ENCODE assay signal across 1 cellular context in the genomic region with DNA sequence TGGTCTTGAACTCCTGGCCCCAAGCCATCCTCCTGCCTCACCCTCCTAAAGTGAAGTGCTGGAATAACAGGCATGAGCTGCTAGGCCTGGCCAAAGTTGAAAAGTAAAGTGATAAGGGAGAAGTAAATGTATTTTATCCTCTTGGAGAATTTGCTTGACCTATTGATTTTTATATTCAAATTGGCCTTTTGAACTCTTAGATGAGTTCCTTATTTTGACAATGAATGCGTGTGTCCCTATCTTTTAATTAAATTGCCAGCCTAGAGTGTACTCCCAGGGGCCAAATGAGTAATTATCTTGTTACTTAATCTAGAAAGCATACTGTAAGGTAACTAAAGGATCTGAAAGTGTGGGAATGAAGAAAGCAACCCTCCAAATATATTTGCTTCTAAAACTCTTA.
A peak's percentile ranks its signal among the peaks of the same experiment; 100 is the strongest.
TF ChIP-seq lines count a peak whose summit lies in the region.

No MANE protein-coding gene starts in this region.

TF ChIP-seq in HEK293, 187 proteins besides CTCF, POLR2A, EP300 and RAD21 (continued from another document and continues in another):
- no peak for TF ChIP-seq ZSCAN4 (tag by site-specific recombination; IDR thresholded peaks at IDR 0.05)
- peak; percentile 46; the same call in 1 of the 2 replicates for TF ChIP-seq IKZF3 (tag by site-specific recombination; IDR thresholded peaks at IDR 0.05)
- no peak for TF ChIP-seq ZSCAN16 (tag by site-specific recombination; IDR thresholded peaks at IDR 0.05)
- TF ChIP-seq, protein P1, sequence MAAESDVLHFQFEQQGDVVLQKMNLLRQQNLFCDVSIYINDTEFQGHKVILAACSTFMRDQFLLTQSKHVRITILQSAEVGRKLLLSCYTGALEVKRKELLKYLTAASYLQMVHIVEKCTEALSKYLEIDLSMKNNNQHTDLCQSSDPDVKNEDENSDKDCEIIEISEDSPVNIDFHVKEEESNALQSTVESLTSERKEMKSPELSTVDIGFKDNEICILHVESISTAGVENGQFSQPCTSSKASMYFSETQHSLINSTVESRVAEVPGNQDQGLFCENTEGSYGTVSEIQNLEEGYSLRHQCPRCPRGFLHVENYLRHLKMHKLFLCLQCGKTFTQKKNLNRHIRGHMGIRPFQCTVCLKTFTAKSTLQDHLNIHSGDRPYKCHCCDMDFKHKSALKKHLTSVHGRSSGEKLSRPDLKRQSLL (tag by site-specific recombination; IDR thresholded peaks at IDR 0.05), result no peak
- TF ChIP-seq ZBTB7A (tag by site-specific recombination; IDR thresholded peaks at IDR 0.05; ENCODE audit: low read depth), result no peak
- no peak for TF ChIP-seq ZBTB11 (tag by site-specific recombination; conservative IDR thresholded peaks at IDR 0.05; ENCODE audit: low read depth)
- no peak for TF ChIP-seq ZNF513 (tag by site-specific recombination; IDR thresholded peaks at IDR 0.05)
- TF ChIP-seq SETDB1 (IDR thresholded peaks at IDR 0.05; ENCODE audit: insufficient read length, low read length), result no peak
- no peak; the same call in 1 of the 2 replicates for TF ChIP-seq KLF10 (tag by site-specific recombination; IDR thresholded peaks at IDR 0.05)
- TF ChIP-seq ZFP3 (tag by site-specific recombination; IDR thresholded peaks at IDR 0.05; ENCODE audit: low read depth), result no peak
- TF ChIP-seq ZNF785 (tag by site-specific recombination; IDR thresholded peaks at IDR 0.05), result no peak
- TF ChIP-seq ZNF354C (tag by site-specific recombination; IDR thresholded peaks at IDR 0.05; ENCODE audit: borderline replicate concordance, low read depth), result no peak
- no peak for TF ChIP-seq ZSCAN30 (tag by site-specific recombination; IDR thresholded peaks at IDR 0.05)
- TF ChIP-seq ZNF777 (tag by site-specific recombination; IDR thresholded peaks at IDR 0.05; ENCODE audit: borderline replicate concordance), result no peak
- TF ChIP-seq, protein P2, sequence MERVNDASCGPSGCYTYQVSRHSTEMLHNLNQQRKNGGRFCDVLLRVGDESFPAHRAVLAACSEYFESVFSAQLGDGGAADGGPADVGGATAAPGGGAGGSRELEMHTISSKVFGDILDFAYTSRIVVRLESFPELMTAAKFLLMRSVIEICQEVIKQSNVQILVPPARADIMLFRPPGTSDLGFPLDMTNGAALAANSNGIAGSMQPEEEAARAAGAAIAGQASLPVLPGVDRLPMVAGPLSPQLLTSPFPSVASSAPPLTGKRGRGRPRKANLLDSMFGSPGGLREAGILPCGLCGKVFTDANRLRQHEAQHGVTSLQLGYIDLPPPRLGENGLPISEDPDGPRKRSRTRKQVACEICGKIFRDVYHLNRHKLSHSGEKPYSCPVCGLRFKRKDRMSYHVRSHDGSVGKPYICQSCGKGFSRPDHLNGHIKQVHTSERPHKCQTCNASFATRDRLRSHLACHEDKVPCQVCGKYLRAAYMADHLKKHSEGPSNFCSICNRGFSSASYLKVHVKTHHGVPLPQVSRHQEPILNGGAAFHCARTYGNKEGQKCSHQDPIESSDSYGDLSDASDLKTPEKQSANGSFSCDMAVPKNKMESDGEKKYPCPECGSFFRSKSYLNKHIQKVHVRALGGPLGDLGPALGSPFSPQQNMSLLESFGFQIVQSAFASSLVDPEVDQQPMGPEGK (tag by site-specific recombination; IDR thresholded peaks at IDR 0.05), result no peak
- TF ChIP-seq MZF1 (tag by site-specific recombination; IDR thresholded peaks at IDR 0.05; ENCODE audit: borderline replicate concordance), result no peak
- TF ChIP-seq ZNF654 (tag by site-specific recombination; IDR thresholded peaks at IDR 0.05; ENCODE audit: low read depth), result no peak
- no peak for TF ChIP-seq ZBTB21 (tag by site-specific recombination; IDR thresholded peaks at IDR 0.05)
- TF ChIP-seq TCF7L2 (IDR thresholded peaks at IDR 0.05; ENCODE audit: borderline replicate concordance, low read depth, low read length), result peak; percentile 87
- TF ChIP-seq ZNF140 (tag by site-specific recombination; IDR thresholded peaks at IDR 0.05), result no peak
- TF ChIP-seq, protein P3, sequence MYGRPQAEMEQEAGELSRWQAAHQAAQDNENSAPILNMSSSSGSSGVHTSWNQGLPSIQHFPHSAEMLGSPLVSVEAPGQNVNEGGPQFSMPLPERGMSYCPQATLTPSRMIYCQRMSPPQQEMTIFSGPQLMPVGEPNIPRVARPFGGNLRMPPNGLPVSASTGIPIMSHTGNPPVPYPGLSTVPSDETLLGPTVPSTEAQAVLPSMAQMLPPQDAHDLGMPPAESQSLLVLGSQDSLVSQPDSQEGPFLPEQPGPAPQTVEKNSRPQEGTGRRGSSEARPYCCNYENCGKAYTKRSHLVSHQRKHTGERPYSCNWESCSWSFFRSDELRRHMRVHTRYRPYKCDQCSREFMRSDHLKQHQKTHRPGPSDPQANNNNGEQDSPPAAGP (tag by site-specific recombination; IDR thresholded peaks at IDR 0.05), result no peak
- TF ChIP-seq ZNF324 (tag by site-specific recombination; IDR thresholded peaks at IDR 0.05), result no peak
- TF ChIP-seq ZNF112 (tag by site-specific recombination; IDR thresholded peaks at IDR 0.05), result no peak
- no peak for TF ChIP-seq ZNF175 (tag by site-specific recombination; IDR thresholded peaks at IDR 0.05)
- TF ChIP-seq SP2 (tag by site-specific recombination; IDR thresholded peaks at IDR 0.05), result no peak
- TF ChIP-seq ZNF624 (tag by site-specific recombination; IDR thresholded peaks at IDR 0.05), result no peak
- no peak for TF ChIP-seq ZFP37 (tag by site-specific recombination; IDR thresholded peaks at IDR 0.05)
- TF ChIP-seq, protein P4, sequence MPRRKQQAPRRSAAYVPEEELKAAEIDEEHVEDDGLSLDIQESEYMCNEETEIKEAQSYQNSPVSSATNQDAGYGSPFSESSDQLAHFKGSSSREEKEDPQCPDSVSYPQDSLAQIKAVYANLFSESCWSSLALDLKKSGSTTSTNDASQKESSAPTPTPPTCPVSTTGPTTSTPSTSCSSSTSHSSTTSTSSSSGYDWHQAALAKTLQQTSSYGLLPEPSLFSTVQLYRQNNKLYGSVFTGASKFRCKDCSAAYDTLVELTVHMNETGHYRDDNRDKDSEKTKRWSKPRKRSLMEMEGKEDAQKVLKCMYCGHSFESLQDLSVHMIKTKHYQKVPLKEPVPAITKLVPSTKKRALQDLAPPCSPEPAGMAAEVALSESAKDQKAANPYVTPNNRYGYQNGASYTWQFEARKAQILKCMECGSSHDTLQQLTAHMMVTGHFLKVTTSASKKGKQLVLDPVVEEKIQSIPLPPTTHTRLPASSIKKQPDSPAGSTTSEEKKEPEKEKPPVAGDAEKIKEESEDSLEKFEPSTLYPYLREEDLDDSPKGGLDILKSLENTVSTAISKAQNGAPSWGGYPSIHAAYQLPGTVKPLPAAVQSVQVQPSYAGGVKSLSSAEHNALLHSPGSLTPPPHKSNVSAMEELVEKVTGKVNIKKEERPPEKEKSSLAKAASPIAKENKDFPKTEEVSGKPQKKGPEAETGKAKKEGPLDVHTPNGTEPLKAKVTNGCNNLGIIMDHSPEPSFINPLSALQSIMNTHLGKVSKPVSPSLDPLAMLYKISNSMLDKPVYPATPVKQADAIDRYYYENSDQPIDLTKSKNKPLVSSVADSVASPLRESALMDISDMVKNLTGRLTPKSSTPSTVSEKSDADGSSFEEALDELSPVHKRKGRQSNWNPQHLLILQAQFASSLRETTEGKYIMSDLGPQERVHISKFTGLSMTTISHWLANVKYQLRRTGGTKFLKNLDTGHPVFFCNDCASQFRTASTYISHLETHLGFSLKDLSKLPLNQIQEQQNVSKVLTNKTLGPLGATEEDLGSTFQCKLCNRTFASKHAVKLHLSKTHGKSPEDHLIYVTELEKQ (tag by site-specific recombination; IDR thresholded peaks at IDR 0.05; ENCODE audit: borderline replicate concordance), result no peak
- 0 out of 2 replicates have a peak, but pooled peaks have one; percentile 54 for TF ChIP-seq WT1 (tag by site-specific recombination; IDR thresholded peaks at IDR 0.05)
- no peak for TF ChIP-seq ZNF658 (tag by site-specific recombination; IDR thresholded peaks at IDR 0.05)
- no peak for TF ChIP-seq ZEB2 (tag by site-specific recombination; IDR thresholded peaks at IDR 0.05)
- TF ChIP-seq SCRT2 (tag by site-specific recombination; IDR thresholded peaks at IDR 0.05), result no peak
- peak; percentile 45 for TF ChIP-seq ZXDB (tag by site-specific recombination; IDR thresholded peaks at IDR 0.05)
- TF ChIP-seq ZNF843 (tag by site-specific recombination; IDR thresholded peaks at IDR 0.05), result peak; percentile 59; the same call in 1 of the 2 replicates
- TF ChIP-seq, protein P5, sequence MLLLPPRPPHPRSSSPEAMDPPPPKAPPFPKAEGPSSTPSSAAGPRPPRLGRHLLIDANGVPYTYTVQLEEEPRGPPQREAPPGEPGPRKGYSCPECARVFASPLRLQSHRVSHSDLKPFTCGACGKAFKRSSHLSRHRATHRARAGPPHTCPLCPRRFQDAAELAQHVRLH (tag by site-specific recombination; IDR thresholded peaks at IDR 0.05), result no peak
- TF ChIP-seq, protein P6, sequence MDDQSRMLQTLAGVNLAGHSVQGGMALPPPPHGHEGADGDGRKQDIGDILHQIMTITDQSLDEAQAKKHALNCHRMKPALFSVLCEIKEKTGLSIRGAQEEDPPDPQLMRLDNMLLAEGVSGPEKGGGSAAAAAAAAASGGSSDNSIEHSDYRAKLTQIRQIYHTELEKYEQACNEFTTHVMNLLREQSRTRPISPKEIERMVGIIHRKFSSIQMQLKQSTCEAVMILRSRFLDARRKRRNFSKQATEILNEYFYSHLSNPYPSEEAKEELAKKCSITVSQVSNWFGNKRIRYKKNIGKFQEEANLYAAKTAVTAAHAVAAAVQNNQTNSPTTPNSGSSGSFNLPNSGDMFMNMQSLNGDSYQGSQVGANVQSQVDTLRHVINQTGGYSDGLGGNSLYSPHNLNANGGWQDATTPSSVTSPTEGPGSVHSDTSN (CRISPR knock-in tag; IDR thresholded peaks at IDR 0.05), result no peak
- no peak for TF ChIP-seq ZBTB48 (tag by site-specific recombination; IDR thresholded peaks at IDR 0.05)
- peak; percentile 39; the same call in 1 of the 2 replicates for TF ChIP-seq FEZF1 (tag by site-specific recombination; IDR thresholded peaks at IDR 0.05)
- no peak for TF ChIP-seq ZNF623 (tag by site-specific recombination; IDR thresholded peaks at IDR 0.05)
- no peak for TF ChIP-seq ZNF292 (tag by site-specific recombination; IDR thresholded peaks at IDR 0.05; ENCODE audit: borderline replicate concordance, low read depth)
- TF ChIP-seq, protein P7, sequence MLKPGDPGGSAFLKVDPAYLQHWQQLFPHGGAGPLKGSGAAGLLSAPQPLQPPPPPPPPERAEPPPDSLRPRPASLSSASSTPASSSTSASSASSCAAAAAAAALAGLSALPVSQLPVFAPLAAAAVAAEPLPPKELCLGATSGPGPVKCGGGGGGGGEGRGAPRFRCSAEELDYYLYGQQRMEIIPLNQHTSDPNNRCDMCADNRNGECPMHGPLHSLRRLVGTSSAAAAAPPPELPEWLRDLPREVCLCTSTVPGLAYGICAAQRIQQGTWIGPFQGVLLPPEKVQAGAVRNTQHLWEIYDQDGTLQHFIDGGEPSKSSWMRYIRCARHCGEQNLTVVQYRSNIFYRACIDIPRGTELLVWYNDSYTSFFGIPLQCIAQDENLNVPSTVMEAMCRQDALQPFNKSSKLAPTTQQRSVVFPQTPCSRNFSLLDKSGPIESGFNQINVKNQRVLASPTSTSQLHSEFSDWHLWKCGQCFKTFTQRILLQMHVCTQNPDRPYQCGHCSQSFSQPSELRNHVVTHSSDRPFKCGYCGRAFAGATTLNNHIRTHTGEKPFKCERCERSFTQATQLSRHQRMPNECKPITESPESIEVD (tag by site-specific recombination; IDR thresholded peaks at IDR 0.05), result peak; percentile 93
- no peak for TF ChIP-seq OVOL3 (tag by site-specific recombination; IDR thresholded peaks at IDR 0.05)
- TF ChIP-seq ZNF37A (tag by site-specific recombination; IDR thresholded peaks at IDR 0.05), result no peak
- TF ChIP-seq ZNF558 (tag by site-specific recombination; IDR thresholded peaks at IDR 0.05), result no peak
